ENCODE assay signal across 9 cellular contexts in genomic region chr1:66231162-66232077, GRCh38.
DNase-seq lines count a peak whose midpoint lies in the region; ATAC-seq and TF ChIP-seq lines count a peak whose summit lies in the region.
"Had no signal": no experiment of that assay in that cellular context is flagged by ENCODE, and none has a peak within 500 bp of the region (broad histone marks: within the 10 kb centered on the region; RNA-seq: fewer than 3 reads in every experiment).

No MANE protein-coding gene starts in this region.

- ATAC-seq in GM19455 (IDR thresholded peaks at IDR 0.05; ENCODE audit: unreplicated experiment), result no peak

- POLR2A ChIA-PET in RWPE1 (lab: Yijun Ruan, JAX; ENCODE audit: low non-redundant PET), result no interaction called here
- POLR2A ChIA-PET in Caco-2 (lab: Charles Lee), result no interaction called here

- H3K4me3 ChIP-seq in AG09309 (ENCODE audit: control insufficient read depth, low read depth, low read length), result no peak overlapping the region
- no peak overlapping the region for H3K4me3 ChIP-seq in Caco-2 (ENCODE audit: low read depth, low read length)
- H3K4me3 ChIP-seq in BE2C (ENCODE audit: low read depth, low read length), result no peak overlapping the region

- no peaks in the 10 kb centered on the region for H3K9me3 Mint-ChIP-seq in Caco-2 (ENCODE audit: unreplicated experiment)
- H3K9me3 Mint-ChIP-seq: activated CD4-positive, alpha-beta memory T cell treated with anti-CD3 and anti-CD28 coated beads, Interleukin-2, amount 10 ng/mL, durations not matched to agents 7 days and 5 days had no signal

- no peak overlapping the region for H3K4me3 Mint-ChIP-seq in Caco-2 (ENCODE audit: unreplicated experiment)
- H3K4me3 Mint-ChIP-seq: activated CD4-positive, alpha-beta memory T cell treated with anti-CD3 and anti-CD28 coated beads, Interleukin-2, amount 10 ng/mL, durations not matched to agents 7 days and 5 days had no signal

- H3K27ac Mint-ChIP-seq in Caco-2 (ENCODE audit: unreplicated experiment), result no peak overlapping the region
- H3K27ac Mint-ChIP-seq: activated CD4-positive, alpha-beta memory T cell treated with anti-CD3 and anti-CD28 coated beads, Interleukin-2, amount 10 ng/mL, durations not matched to agents 7 days and 5 days had no signal

- no peaks in the 10 kb centered on the region for H3K27me3 ChIP-seq in Caco-2 (replicated peaks; ENCODE audit: control insufficient read depth, insufficient read depth, low read length)
- H3K27me3 ChIP-seq in BE2C, result no peaks in the 10 kb centered on the region

- DNase-seq in AG09309 (ENCODE audit: low read depth), result peak; percentile 25
- DNase-seq in GM03348 (ENCODE audit: low spot score), result peak; percentile 35
- DNase-seq in RWPE1 (ENCODE audit: low spot score), result peak; percentile 5
- DNase-seq in fibroblast of peridontal ligament (ENCODE audit: extremely low read depth), result peak; percentile 44
- no peak for DNase-seq in Caco-2
- DNase-seq in BE2C, result no peak
- no peak for DNase-seq in activated effector memory CD4-positive, alpha-beta T cell treated with anti-CD3 and anti-CD28 coated beads, Interleukin-2, amount 50 U/mL, for 16 hours
- DNase-seq: activated CD4-positive, alpha-beta memory T cell treated with anti-CD3 and anti-CD28 coated beads, Interleukin-2, amount 10 ng/mL, durations not matched to agents 7 days and 5 days had no signal

- no peaks in the 10 kb centered on the region for H3K4me1 Mint-ChIP-seq in Caco-2 (ENCODE audit: low read depth, unreplicated experiment)

- no peak overlapping the region for H3K27ac ChIP-seq in RWPE1

- no TSS peak for BruUV-seq in Caco-2 (replicated peaks; lab: Mats Ljungman, UMichigan)

- H3K9me3 ChIP-seq in Caco-2, result no peaks in the 10 kb centered on the region
- H3K9me3 ChIP-seq in BE2C, result no peaks in the 10 kb centered on the region

- CTCF ChIA-PET in RWPE1 (lab: Yijun Ruan, JAX) (no interaction called here), Caco-2 (lab: Charles Lee) (no interaction called here)

- H3K27me3 Mint-ChIP-seq in Caco-2 (ENCODE audit: insufficient read depth, unreplicated experiment), result peaks cover 3% of the 10 kb centered on the region

- intact Hi-C loops in Caco-2 (cut with micrococcal nuclease; ENCODE audit: unreplicated experiment), result no loop called here

- H3K36me3 ChIP-seq in Caco-2 (ENCODE audit: control insufficient read depth, insufficient read depth, low read length) (no peaks in the 10 kb centered on the region), BE2C (no peaks in the 10 kb centered on the region)

- no peaks in the 10 kb centered on the region for H3K4me1 ChIP-seq in Caco-2
- H3K4me1 ChIP-seq in BE2C, result no peaks in the 10 kb centered on the region

- no peaks in the 10 kb centered on the region for H3K36me3 Mint-ChIP-seq in Caco-2 (ENCODE audit: insufficient read depth, unreplicated experiment)

- no peak for TF ChIP-seq CTCF in AG09309 (IDR thresholded peaks at IDR 0.05; ENCODE audit: control insufficient read depth, insufficient read depth, low read depth, low read length, missing control alignments)
- no peak for TF ChIP-seq CTCF in RWPE1 (conservative IDR thresholded peaks at IDR 0.05; ENCODE audit: low read depth)
- no peak for TF ChIP-seq CTCF in Caco-2 (IDR thresholded peaks at IDR 0.05; ENCODE audit: insufficient read depth in 1 of 2, low read depth in 1 of 2, low read length in 1 of 2, severe bottlenecking in 1 of 2, unreplicated experiment in 1 of 2)
- TF ChIP-seq CTCF in BE2C (IDR thresholded peaks at IDR 0.05; ENCODE audit: low read depth, low read length), result no peak

Comparison
In these comparisons a context has a peak if more than half of its experiments do, and no peak if none do; other contexts are left out.
1. DNase-seq: peak in AG09309 (single experiment), GM03348 (single experiment), RWPE1 (single experiment) and fibroblast of peridontal ligament (single experiment); none in Caco-2 (0 of 2), BE2C (single experiment) and activated effector memory CD4-positive, alpha-beta T cell treated with anti-CD3 and anti-CD28 coated beads, Interleukin-2, amount 50 U/mL, for 16 hours (single experiment).